Comparison of ENCODE assay signal across 17 cellular contexts in the genomic region with DNA sequence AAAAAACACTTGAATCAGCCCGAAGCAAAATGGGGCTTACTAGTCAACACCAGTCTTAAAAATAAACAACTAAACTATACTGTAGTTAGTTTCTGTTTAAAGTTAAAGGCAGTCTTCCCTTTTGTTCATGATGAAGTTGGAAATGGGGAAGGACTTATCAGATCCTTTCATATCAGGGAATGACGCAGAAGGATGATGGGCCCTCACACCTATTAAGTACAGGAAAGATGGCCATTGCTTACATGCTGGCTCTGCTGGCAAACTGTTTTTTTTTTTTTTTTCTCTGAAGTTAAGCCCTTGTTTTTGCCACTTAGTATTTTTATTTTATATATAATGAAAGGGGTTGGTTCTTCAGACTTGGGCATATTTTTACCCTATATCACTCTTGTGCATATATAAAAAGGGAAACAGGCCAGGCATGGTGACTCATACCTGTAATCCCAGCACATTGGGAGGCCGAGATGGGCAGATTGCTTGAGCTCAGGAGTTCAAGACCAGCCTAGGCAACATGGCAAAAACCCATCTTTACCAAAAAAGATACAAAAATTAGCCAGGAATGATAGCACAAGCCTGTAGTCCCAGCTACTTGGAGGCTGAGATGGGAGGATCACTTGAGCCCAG. TPM values are rescaled to one million over a fixed set of nuclear protein-coding genes. Genes with fewer than 3 reads are reported as not detected.
A peak's percentile ranks its signal among the peaks of the same experiment; 100 is the strongest.
DNase-seq lines count a peak whose midpoint lies in the region; ATAC-seq and TF ChIP-seq lines count a peak whose summit lies in the region.
"Had no signal": no experiment of that assay in that cellular context is flagged by ENCODE, and none has a peak within 500 bp of the region (broad histone marks: within the 10 kb centered on the region; RNA-seq: fewer than 3 reads in every experiment).

No MANE protein-coding gene starts in this region.

- H3K4me3 ChIP-seq in left ventricle myocardium inferior (peak overlapping the region; percentile 4), fibroblast of the aortic adventitia (ENCODE audit: low read depth, low read length) (no peak overlapping the region), gastrocnemius medialis (peak overlapping the region in 1 of 4 donors; percentile 6), OCI-LY7 (ENCODE audit: low read depth, low read length, poor library complexity, severe bottlenecking) (no peak overlapping the region)
- H3K4me3 ChIP-seq: cardiac muscle cell, lung, spleen had no signal

- no peak for TF ChIP-seq CTCF in left ventricle myocardium inferior (IDR thresholded peaks at IDR 0.05; ENCODE audit: borderline replicate concordance)
- TF ChIP-seq CTCF in fibroblast of the aortic adventitia (IDR thresholded peaks at IDR 0.05; ENCODE audit: insufficient read depth, low read length) = no peak
- TF ChIP-seq CTCF in gastrocnemius medialis (IDR thresholded peaks at IDR 0.05 in 4 of 5, conservative IDR thresholded peaks at IDR 0.05 in 1 of 5) = no peak
- no peak for TF ChIP-seq CTCF in OCI-LY7 (conservative IDR thresholded peaks at IDR 0.05; ENCODE audit: low read length)

- POLR2A ChIA-PET in OCI-LY7 (lab: Charles Lee) = no interaction called here

- ATAC-seq in Right ventricle myocardium inferior (no peak), gastrocnemius medialis (no peak), HG02623 (IDR thresholded peaks at IDR 0.05; ENCODE audit: unreplicated experiment) (no peak)

- H3K9me2 ChIP-seq in OCI-LY7 (ENCODE audit: insufficient read depth, low read length) = no peaks in the 10 kb centered on the region

- intact Hi-C loops in left ventricle myocardium inferior (cut with micrococcal nuclease) (no loop called here), Right ventricle myocardium inferior (cut with DNase I) (no loop called here), gastrocnemius medialis (cut with DNase I; ENCODE audit: low total_unique reads) (loop anchor here (5.0 to 10.0 kb wide), 2 partner anchors 151 to 1072 kb away; no protein-coding TSS in a partner anchor), OCI-LY7 (cut with micrococcal nuclease; ENCODE audit: unreplicated experiment) (no loop called here)

- TF ChIP-seq POLR2A in gastrocnemius medialis (IDR thresholded peaks at IDR 0.05) = no peak

- H3K9me3 ChIP-seq in left ventricle myocardium inferior (replicated peaks) = no peaks in the 10 kb centered on the region
- no peaks in the 10 kb centered on the region for H3K9me3 ChIP-seq in gastrocnemius medialis
- no peaks in the 10 kb centered on the region for H3K9me3 ChIP-seq in OCI-LY7 (ENCODE audit: low read length)
- H3K9me3 ChIP-seq: spleen had no signal

- DNase-seq in left ventricle myocardium inferior (no peak), Right ventricle myocardium inferior (ENCODE audit: missing footprints) (no peak), fibroblast of the aortic adventitia (ENCODE audit: low read depth) (peak; percentile 11), gastrocnemius medialis (no peak), hepatic stellate cell (ENCODE audit: low spot score) (no peak), OCI-LY7 (ENCODE audit: low spot score) (no peak)
- no peak for DNase-seq in activated CD8-positive, alpha-beta memory T cell treated with anti-CD3 and anti-CD28 coated beads for 24 hours
- DNase-seq: activated CD4-positive, alpha-beta T cell treated with anti-CD3 and anti-CD28 coated beads for 4 hours; glutamatergic neuron; KBM-7; MV-4-11; NCI-H1930; spleen; stimulated activated CD4-positive, alpha-beta T cell treated with anti-CD3 and anti-CD28 coated beads, Interleukin-4, amount 100 ng/mL, for 4 hours had no signal

- H3K4me2 ChIP-seq in OCI-LY7 (ENCODE audit: low read length) = no peak overlapping the region

- no peaks in the 10 kb centered on the region for H4K20me1 ChIP-seq in OCI-LY7 (ENCODE audit: insufficient read depth, low read length)

- H3K27ac ChIP-seq in left ventricle myocardium inferior (replicated peaks) (peak overlapping the region; percentile 81), gastrocnemius medialis (peak overlapping the region; percentile 87 to 99 (median 93)), OCI-LY7 (ENCODE audit: low read depth, low read length, poor library complexity, severe bottlenecking) (no peak overlapping the region)
- H3K27ac ChIP-seq: cardiac muscle cell had no signal

- H3K79me2 ChIP-seq in OCI-LY7 (ENCODE audit: insufficient read depth, low read depth, low read length) = no peaks in the 10 kb centered on the region

- no TSS peak for BruUV-seq in OCI-LY7 (replicated peaks; lab: Mats Ljungman, UMichigan)

- H3K36me3 ChIP-seq in left ventricle myocardium inferior (no peaks in the 10 kb centered on the region), gastrocnemius medialis (no peaks in the 10 kb centered on the region), OCI-LY7 (ENCODE audit: insufficient read depth, low read length) (no peaks in the 10 kb centered on the region)
- H3K36me3 ChIP-seq: cardiac muscle cell, spleen had no signal

- no peak overlapping the region for H2AFZ ChIP-seq in OCI-LY7 (ENCODE audit: low read length)

- in situ Hi-C loops in gastrocnemius medialis (cut with MboI; ENCODE audit: low sequenced_read_pairs in 4 of 4) = loop anchor here in 3 of 4 donors (25.0 kb wide), 2 partner anchors 304 to 1079 kb away; a partner anchor contains a TSS

- CTCF ChIA-PET in OCI-LY7 (lab: Charles Lee; ENCODE audit: unreplicated experiment) = no interaction called here

- no peaks in the 10 kb centered on the region for H3K27me3 ChIP-seq in left ventricle myocardium inferior (ENCODE audit: low read depth)
- H3K27me3 ChIP-seq in gastrocnemius medialis = no peaks in the 10 kb centered on the region
- H3K27me3 ChIP-seq: cardiac muscle cell, spleen had no signal

- H3K4me1 ChIP-seq in left ventricle myocardium inferior (peaks cover 27% of the 10 kb centered on the region), gastrocnemius medialis (peaks cover 30 to 32% of the 10 kb centered on the region in 2 donors), OCI-LY7 (ENCODE audit: insufficient read depth, low read length, poor library complexity, severe bottlenecking) (no peaks in the 10 kb centered on the region)

RNA-seq across cellular contexts. Expression of a gene that starts 16.6 kb away (rescaled TPM):
- total RNA-seq in left ventricle myocardium inferior = 8.9 TPM
- 10.4 TPM for total RNA-seq in Right ventricle myocardium inferior
- 16.6 and 26.6 TPM in 2 replicates for total RNA-seq in fibroblast of the aortic adventitia (ENCODE audit: low replicate concordance)
- 10 to 100 TPM; 10.2 to 29.2 (median 13.3) TPM for total RNA-seq in gastrocnemius medialis
- 14.1 and 14.2 TPM in 2 replicates for total RNA-seq in OCI-LY7 (2014; rRNA removed; shearing (Covaris generic))
- 19.1 and 20.7 TPM in 2 replicates for total RNA-seq in OCI-LY7 (2022)
